Comparison of ENCODE assay signal across 8 cellular contexts in genomic region chr2:27032495-27033252, GRCh38. TPM values are rescaled to one million over a fixed set of nuclear protein-coding genes. Genes with fewer than 3 reads are reported as not detected.
A peak's percentile ranks its signal among the peaks of the same experiment; 100 is the strongest.
DNase-seq lines count a peak whose midpoint lies in the region; ATAC-seq and TF ChIP-seq lines count a peak whose summit lies in the region.

TMEM214 (plus strand) TSS chr2:27032965; CDS start chr2:27033016, 51 bp downstream.

- H3K9me3 Mint-ChIP-seq in activated T-helper 17 cell treated with anti-CD3 and anti-CD28 coated beads, Interleukin-2, amount 50 U/mL, for 72 hours: no peaks in the 10 kb centered on the region
- H3K9me3 Mint-ChIP-seq in nephron: no peaks in the 10 kb centered on the region
- H3K9me3 Mint-ChIP-seq in stimulated activated naive CD8-positive, alpha-beta T cell treated with anti-CD3 and anti-CD28 coated beads, Interleukin-15, Interleukin-2, amounts not matched to agents 100 ng/mL and 50 ng/mL, for 24 hours: no peaks in the 10 kb centered on the region

- H3K27ac ChIP-seq in DOHH2 (ENCODE audit: low read depth, low read length) (no peak within 1 kb of the TSS), KMS-11 (peak within 1 kb of the TSS; percentile 19; the same call in 1 of the 2 replicates)

- H3K27me3 Mint-ChIP-seq in activated T-helper 17 cell treated with anti-CD3 and anti-CD28 coated beads, Interleukin-2, amount 50 U/mL, for 72 hours: no peaks in the 10 kb centered on the region
- no peaks in the 10 kb centered on the region for H3K27me3 Mint-ChIP-seq in nephron (ENCODE audit: low read depth)
- no peaks in the 10 kb centered on the region for H3K27me3 Mint-ChIP-seq in stimulated activated naive CD8-positive, alpha-beta T cell treated with anti-CD3 and anti-CD28 coated beads, Interleukin-15, Interleukin-2, amounts not matched to agents 100 ng/mL and 50 ng/mL, for 24 hours

- peaks cover 37% of the 10 kb centered on the region for H3K79me2 ChIP-seq in DOHH2 (ENCODE audit: control insufficient read depth, low read length)
- H3K79me2 ChIP-seq in KMS-11 (ENCODE audit: insufficient read depth, low read depth): peaks cover 14% of the 10 kb centered on the region; the same call in 1 of the 2 replicates

- H3K4me2 ChIP-seq in DOHH2 (ENCODE audit: low read length): peak within 1 kb of the TSS; percentile 89
- H3K4me2 ChIP-seq in KMS-11: peak within 1 kb of the TSS; percentile 83

- H3K4me1 Mint-ChIP-seq in activated T-helper 17 cell treated with anti-CD3 and anti-CD28 coated beads, Interleukin-2, amount 50 U/mL, for 72 hours: peaks cover 26% of the 10 kb centered on the region
- peaks cover 40% of the 10 kb centered on the region for H3K4me1 Mint-ChIP-seq in nephron
- H3K4me1 Mint-ChIP-seq in stimulated activated naive CD8-positive, alpha-beta T cell treated with anti-CD3 and anti-CD28 coated beads, Interleukin-15, Interleukin-2, amounts not matched to agents 100 ng/mL and 50 ng/mL, for 24 hours (ENCODE audit: low read depth): peaks cover 34% of the 10 kb centered on the region

- H3K9ac ChIP-seq in KMS-11: peak within 1 kb of the TSS; percentile 77

- H3K9me2 ChIP-seq in DOHH2 (replicated peaks; ENCODE audit: control insufficient read depth, low read length): no peaks in the 10 kb centered on the region

- peak within 1 kb of the TSS; percentile 94 for H3K4me3 Mint-ChIP-seq in activated T-helper 17 cell treated with anti-CD3 and anti-CD28 coated beads, Interleukin-2, amount 50 U/mL, for 72 hours
- peak within 1 kb of the TSS; percentile 93 to 96 (median 95) for H3K4me3 Mint-ChIP-seq in nephron
- peak within 1 kb of the TSS; percentile 95 for H3K4me3 Mint-ChIP-seq in stimulated activated naive CD8-positive, alpha-beta T cell treated with anti-CD3 and anti-CD28 coated beads, Interleukin-15, Interleukin-2, amounts not matched to agents 100 ng/mL and 50 ng/mL, for 24 hours

- H3K4me1 ChIP-seq in DOHH2 (ENCODE audit: control insufficient read depth, low read length) (peaks cover 17% of the 10 kb centered on the region), KMS-11 (ENCODE audit: low read depth, poor library complexity, severe bottlenecking) (peaks cover 8% of the 10 kb centered on the region)

- no peaks in the 10 kb centered on the region for H3F3A ChIP-seq in DOHH2 (ENCODE audit: control insufficient read depth, insufficient read depth)

- no peaks in the 10 kb centered on the region for H3K9me3 ChIP-seq in DOHH2 (ENCODE audit: control insufficient read depth, insufficient read depth, low read length)

- no peaks in the 10 kb centered on the region for H3K27me3 ChIP-seq in DOHH2 (ENCODE audit: control insufficient read depth, low read length)
- H3K27me3 ChIP-seq in KMS-11 (ENCODE audit: insufficient read depth, low read depth): no peaks in the 10 kb centered on the region

- H3K27ac Mint-ChIP-seq in activated T-helper 17 cell treated with anti-CD3 and anti-CD28 coated beads, Interleukin-2, amount 50 U/mL, for 72 hours: peak within 1 kb of the TSS; percentile 92
- H3K27ac Mint-ChIP-seq in nephron: peak within 1 kb of the TSS; percentile 56 to 90 (median 61)
- peak within 1 kb of the TSS; percentile 88 for H3K27ac Mint-ChIP-seq in stimulated activated naive CD8-positive, alpha-beta T cell treated with anti-CD3 and anti-CD28 coated beads, Interleukin-15, Interleukin-2, amounts not matched to agents 100 ng/mL and 50 ng/mL, for 24 hours

- TF ChIP-seq CTCF in DOHH2 (IDR thresholded peaks at IDR 0.05; ENCODE audit: low read depth, low read length, poor library complexity, severe bottlenecking) (no peak), KMS-11 (conservative IDR thresholded peaks at IDR 0.05; ENCODE audit: low read depth, low read length) (no peak), fibroblast of pulmonary artery (IDR thresholded peaks at IDR 0.05; ENCODE audit: low read length, missing control alignments) (no peak), nephron (IDR thresholded peaks at IDR 0.05; ENCODE audit: unreplicated experiment in 3 of 3) (peak in 1 of 3 experiments; percentile 24)

- peaks cover 62% of the 10 kb centered on the region for H3K36me3 Mint-ChIP-seq in activated T-helper 17 cell treated with anti-CD3 and anti-CD28 coated beads, Interleukin-2, amount 50 U/mL, for 72 hours (ENCODE audit: low read depth)
- peaks cover 46% of the 10 kb centered on the region for H3K36me3 Mint-ChIP-seq in nephron (ENCODE audit: low read depth)
- H3K36me3 Mint-ChIP-seq in stimulated activated naive CD8-positive, alpha-beta T cell treated with anti-CD3 and anti-CD28 coated beads, Interleukin-15, Interleukin-2, amounts not matched to agents 100 ng/mL and 50 ng/mL, for 24 hours (ENCODE audit: low read depth): peaks cover 33% of the 10 kb centered on the region

- peaks cover 35% of the 10 kb centered on the region for H3K36me3 ChIP-seq in DOHH2 (ENCODE audit: control insufficient read depth, low read length)
- no peaks in the 10 kb centered on the region for H3K36me3 ChIP-seq in KMS-11 (ENCODE audit: insufficient read depth)

- H2AFZ ChIP-seq in KMS-11 (ENCODE audit: low read depth): peak within 1 kb of the TSS; percentile 71

- peak; percentile 85 for ATAC-seq in GM21737 (IDR thresholded peaks at IDR 0.05; ENCODE audit: unreplicated experiment)
- ATAC-seq in activated T-helper 17 cell treated with anti-CD3 and anti-CD28 coated beads, Interleukin-2, amount 50 U/mL, for 72 hours (replicated peaks): peak; percentile 99

- H3K4me3 ChIP-seq in DOHH2 (ENCODE audit: low read length) (peak within 1 kb of the TSS; percentile 84), KMS-11 (IDR thresholded peaks at IDR 0.05; ENCODE audit: insufficient read depth, low read depth, low read length) (peak within 1 kb of the TSS; percentile 87), fibroblast of pulmonary artery (replicated peaks; ENCODE audit: low read depth, low read length) (peak within 1 kb of the TSS; percentile 98)

- DNase-seq in RPMI7951 (ENCODE audit: low read depth) (peak; percentile 88), fibroblast of pulmonary artery (ENCODE audit: low read depth) (peak; percentile 87)

- H4K20me1 ChIP-seq in DOHH2 (ENCODE audit: control insufficient read depth, insufficient read depth, low read depth, low read length) (0 out of 2 replicates have a peak, but pooled peaks cover 5% of the 10 kb centered on the region), KMS-11 (ENCODE audit: insufficient read depth) (no peaks in the 10 kb centered on the region)

RNA-seq across cellular contexts. Expression of gene TMEM214, which starts in this region (rescaled TPM):
- total RNA-seq in RPMI7951 (2014; rRNA removed; shearing (Covaris generic)): 69.5 and 99.8 TPM in 2 replicates
- 10 to 100 TPM; 73.3 to 81.5 TPM for total RNA-seq in activated T-helper 17 cell treated with anti-CD3 and anti-CD28 coated beads, Interleukin-2, amount 50 U/mL, for 72 hours
